20 cellular contexts compared by ENCODE assay signal in the genomic region with DNA sequence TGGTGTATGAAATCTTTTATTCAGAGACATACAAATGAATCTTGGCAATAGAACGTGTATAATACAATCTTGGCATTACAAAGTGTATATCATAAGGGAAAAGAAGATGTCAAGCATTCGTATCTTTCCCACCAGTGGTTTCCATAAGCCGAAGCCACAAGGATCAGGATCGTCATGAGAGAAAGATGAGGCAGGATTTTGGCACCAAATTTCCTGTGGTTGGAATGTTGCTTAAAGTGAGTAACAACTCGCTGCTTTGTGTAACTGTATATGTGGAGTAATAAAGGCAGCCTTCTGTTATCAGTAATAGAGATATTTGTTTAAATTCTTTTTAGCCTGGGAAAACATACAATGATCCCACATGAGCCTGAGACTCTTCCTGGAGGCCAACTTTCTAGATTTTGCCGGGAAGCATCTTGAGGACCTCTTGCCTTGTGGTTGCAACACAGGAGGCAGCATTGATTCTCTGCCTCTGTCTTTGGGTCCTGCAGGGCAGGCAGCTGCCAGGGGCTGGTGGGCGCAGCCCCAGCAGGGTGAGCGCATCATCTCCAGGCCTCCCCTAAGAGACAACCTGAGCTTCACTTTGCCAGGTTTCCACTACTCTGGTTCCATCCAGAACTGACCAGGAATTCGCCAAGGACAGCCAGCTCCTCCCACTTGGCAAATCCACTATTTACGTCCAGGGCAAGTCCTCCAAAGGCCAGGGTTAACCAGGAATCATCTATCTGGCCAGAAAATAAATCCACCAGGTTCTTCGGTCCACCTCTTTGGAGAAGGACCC.
DNase-seq lines count a peak whose midpoint lies in the region; ATAC-seq and TF ChIP-seq lines count a peak whose summit lies in the region.
"Had no signal": no experiment of that assay in that cellular context is flagged by ENCODE, and none has a peak within 500 bp of the region (broad histone marks: within the 10 kb centered on the region; RNA-seq: fewer than 3 reads in every experiment).

No MANE protein-coding gene starts in this region.

- H4K91ac ChIP-seq in H9 (ENCODE audit: insufficient read length, low read depth, low read length) = no peak overlapping the region

- no peaks in the 10 kb centered on the region for H3K23me2 ChIP-seq in H9 (ENCODE audit: insufficient read length, low read depth, low read length, poor library complexity, severe bottlenecking)

- no CpG with 5 or more reads among the region's 11 CpGs for WGBS in H9 (ENCODE audit: extremely low coverage, insufficient read length, low lambda C conversion rate)
- WGBS in stomach, 5 donors = 54 to 69% (median 63%) methylated on average over 9 to 11 of the region's 11 CpGs

- H2BK120ac ChIP-seq in H9 (ENCODE audit: low read depth, low read length, poor library complexity, severe bottlenecking) = no peak overlapping the region

- no peaks in the 10 kb centered on the region for H3K79me1 ChIP-seq in H9 (ENCODE audit: insufficient read depth, low read depth, low read length, poor library complexity, severe bottlenecking)

- H3K4me3 ChIP-seq in AG10803 (ENCODE audit: low read length) (no peak overlapping the region), MG63 (no peak overlapping the region), choroid plexus epithelial cell (ENCODE audit: low read depth, low read length) (no peak overlapping the region), stomach (no peak overlapping the region)
- H3K4me3 ChIP-seq: right atrium auricular region had no signal

- H2BK5ac ChIP-seq in H9 (ENCODE audit: insufficient read length, low read length) = no peak overlapping the region

- no peak overlapping the region for H3K4ac ChIP-seq in H9 (ENCODE audit: low read depth, low read length)

- H4K20me1 ChIP-seq in H9 (ENCODE audit: control insufficient read depth, insufficient read depth, insufficient read length) = no peaks in the 10 kb centered on the region

- no peak overlapping the region for H3K4me2 ChIP-seq in H9 (ENCODE audit: insufficient read depth, insufficient read length, low read length)

- H3T11ph ChIP-seq in H9 (ENCODE audit: low read length) = no peak overlapping the region

- H3K27me3 Mint-ChIP-seq in nephron (ENCODE audit: low read depth) = peaks cover 11% of the 10 kb centered on the region
- H3K27me3 Mint-ChIP-seq in activated T-helper 1 cell treated with anti-CD3 and anti-CD28 coated beads, Interleukin-12 subunit alpha, Interleukin-12 subunit beta, Interleukin-2, Interleukin-4 antibody, amounts not matched to agents 30 ng/mL and 10 ng/mL and 1 ng/mL, durations not matched to agents 14 hours and 24 hours and 36 hours (ENCODE audit: insufficient read depth) = peaks cover 4% of the 10 kb centered on the region
- H3K27me3 Mint-ChIP-seq in H9 (ENCODE audit: low read depth) = peaks cover 9% of the 10 kb centered on the region

- TF ChIP-seq CTCF in AG10803 (conservative IDR thresholded peaks at IDR 0.05; ENCODE audit: low read length) = 0 out of 2 replicates have a peak, but pooled peaks have one; percentile 6
- TF ChIP-seq CTCF in choroid plexus epithelial cell (conservative IDR thresholded peaks at IDR 0.05; ENCODE audit: low read depth, low read length) = no peak
- TF ChIP-seq CTCF in nephron (IDR thresholded peaks at IDR 0.05; ENCODE audit: unreplicated experiment in 3 of 3) = no peak
- no peak for TF ChIP-seq CTCF in H9 (conservative IDR thresholded peaks at IDR 0.05)
- no peak for TF ChIP-seq CTCF in stomach (IDR thresholded peaks at IDR 0.05)

- H3K27ac ChIP-seq in H9 (ENCODE audit: insufficient read length, low read depth, low read length) = no peak overlapping the region
- H3K27ac ChIP-seq in stomach = no peak overlapping the region
- H3K27ac ChIP-seq: right atrium auricular region had no signal

- H3K9ac ChIP-seq in H9 (ENCODE audit: extremely low read depth, insufficient read length, low read length) = no peak overlapping the region

- TF ChIP-seq POLR2A in stomach (IDR thresholded peaks at IDR 0.05) = no peak

- no peak overlapping the region for H3K4me3 Mint-ChIP-seq in nephron
- no peak overlapping the region for H3K4me3 Mint-ChIP-seq in activated T-helper 1 cell treated with anti-CD3 and anti-CD28 coated beads, Interleukin-12 subunit alpha, Interleukin-12 subunit beta, Interleukin-2, Interleukin-4 antibody, amounts not matched to agents 30 ng/mL and 10 ng/mL and 1 ng/mL, durations not matched to agents 14 hours and 24 hours and 36 hours
- no peak overlapping the region for H3K4me3 Mint-ChIP-seq in H9
- H3K4me3 Mint-ChIP-seq: activated naive CD8-positive, alpha-beta T cell treated with anti-CD3 and anti-CD28 coated beads for 36 hours; HFFc6; memory B cell; neural crest cell had no signal

- H3K27ac Mint-ChIP-seq in nephron = peak overlapping the region in 2 of 3 experiments; percentile 14 to 69
- H3K27ac Mint-ChIP-seq in activated T-helper 1 cell treated with anti-CD3 and anti-CD28 coated beads, Interleukin-12 subunit alpha, Interleukin-12 subunit beta, Interleukin-2, Interleukin-4 antibody, amounts not matched to agents 30 ng/mL and 10 ng/mL and 1 ng/mL, durations not matched to agents 14 hours and 24 hours and 36 hours = no peak overlapping the region
- H3K27ac Mint-ChIP-seq in H9 = no peak overlapping the region
- H3K27ac Mint-ChIP-seq: activated naive CD8-positive, alpha-beta T cell treated with anti-CD3 and anti-CD28 coated beads for 36 hours; HFFc6; memory B cell had no signal

- H3K23ac ChIP-seq in H9 (ENCODE audit: insufficient read length, low read depth, low read length) = no peak overlapping the region

- H3K4me1 Mint-ChIP-seq in nephron (peaks cover 32% of the 10 kb centered on the region), H9 (peaks cover 11 to 12% of the 10 kb centered on the region in 2 experiments)
- no peaks in the 10 kb centered on the region for H3K4me1 Mint-ChIP-seq in activated T-helper 1 cell treated with anti-CD3 and anti-CD28 coated beads, Interleukin-12 subunit alpha, Interleukin-12 subunit beta, Interleukin-2, Interleukin-4 antibody, amounts not matched to agents 30 ng/mL and 10 ng/mL and 1 ng/mL, durations not matched to agents 14 hours and 24 hours and 36 hours (ENCODE audit: low read depth)
- H3K4me1 Mint-ChIP-seq: activated naive CD8-positive, alpha-beta T cell treated with anti-CD3 and anti-CD28 coated beads for 36 hours; memory B cell had no signal

- H3K36me3 Mint-ChIP-seq in nephron (ENCODE audit: low read depth) (no peaks in the 10 kb centered on the region), H9 (ENCODE audit: insufficient read depth in 1 of 3, low read depth in 3 of 3) (peaks cover 5 to 19% (median 6%) of the 10 kb centered on the region in 3 experiments)
- no peaks in the 10 kb centered on the region for H3K36me3 Mint-ChIP-seq in activated T-helper 1 cell treated with anti-CD3 and anti-CD28 coated beads, Interleukin-12 subunit alpha, Interleukin-12 subunit beta, Interleukin-2, Interleukin-4 antibody, amounts not matched to agents 30 ng/mL and 10 ng/mL and 1 ng/mL, durations not matched to agents 14 hours and 24 hours and 36 hours (ENCODE audit: low read depth)
- H3K36me3 Mint-ChIP-seq: activated naive CD8-positive, alpha-beta T cell treated with anti-CD3 and anti-CD28 coated beads for 36 hours had no signal

- H2BK12ac ChIP-seq in H9 (ENCODE audit: insufficient read length, low read depth, low read length) = no peak overlapping the region

- H3K9me3 ChIP-seq in MG63 (peaks cover 20% of the 10 kb centered on the region), H9 (ENCODE audit: control insufficient read depth, low read depth, low read length) (no peaks in the 10 kb centered on the region), stomach (peaks cover 0 to 15% (median 14%) of the 10 kb centered on the region in 4 donors)

- no peak for TF ChIP-seq EP300 in stomach (IDR thresholded peaks at IDR 0.05)

- H2BK20ac ChIP-seq in H9 (ENCODE audit: low read depth, low read length, poor library complexity, severe bottlenecking) = no peak overlapping the region

- no peaks in the 10 kb centered on the region for H3K4me1 ChIP-seq in H9 (ENCODE audit: insufficient read depth, low read length)
- no peaks in the 10 kb centered on the region for H3K4me1 ChIP-seq in stomach
- H3K4me1 ChIP-seq: right atrium auricular region had no signal

- H3K9me3 Mint-ChIP-seq in nephron = peaks cover 9% of the 10 kb centered on the region
- H3K9me3 Mint-ChIP-seq in activated T-helper 1 cell treated with anti-CD3 and anti-CD28 coated beads, Interleukin-12 subunit alpha, Interleukin-12 subunit beta, Interleukin-2, Interleukin-4 antibody, amounts not matched to agents 30 ng/mL and 10 ng/mL and 1 ng/mL, durations not matched to agents 14 hours and 24 hours and 36 hours = peaks cover 11% of the 10 kb centered on the region
- H3K9me3 Mint-ChIP-seq in H9 = peaks cover 8 to 19% of the 10 kb centered on the region in 2 experiments; a peak in 4 of 5 replicates

- DNase-seq in AG10803 (ENCODE audit: low read depth) = peak; percentile 98
- peak; percentile 80 for DNase-seq in MG63
- DNase-seq in choroid plexus epithelial cell (ENCODE audit: low read depth) = peak; percentile 85
- DNase-seq in activated T-helper 1 cell treated with anti-CD3 and anti-CD28 coated beads, Interleukin-12 subunit alpha, Interleukin-12 subunit beta, Interleukin-2, Interleukin-4 antibody, amounts not matched to agents 30 ng/mL and 10 ng/mL and 1 ng/mL, durations not matched to agents 14 hours and 24 hours and 36 hours (ENCODE audit: low spot score) = no peak
- DNase-seq in H9 = no peak
- DNase-seq in stomach = no peak
- DNase-seq: activated CD4-positive, alpha-beta T cell treated with anti-CD3 and anti-CD28 coated beads, Interleukin-2, amount 50 U/mL, for 4 hours; activated naive CD8-positive, alpha-beta T cell treated with anti-CD3 and anti-CD28 coated beads for 36 hours; activated T-cell treated with anti-CD3 and anti-CD28 coated beads, Interleukin-2, amount 50 U/mL, for 1 hour; Calu3; HFFc6; islet precursor cell; NCI-H1105; NCI-H2171 treated with DMSO at 0.1 percent for 48 hours; stimulated activated CD4-positive, alpha-beta T cell treated with anti-CD3 and anti-CD28 coated beads, Interleukin-1b, Interleukin-23, amount 100 ng/mL, for 48 hours had no signal

- H4K5ac ChIP-seq in H9 (ENCODE audit: insufficient read length, low read depth, low read length) = no peak overlapping the region

- H3K36me3 ChIP-seq in MG63 (no peaks in the 10 kb centered on the region), stomach (no peaks in the 10 kb centered on the region)
- H3K36me3 ChIP-seq: right atrium auricular region had no signal

- H3K27me3 ChIP-seq in MG63 (no peaks in the 10 kb centered on the region), H9 (ENCODE audit: insufficient read depth, low read length) (no peaks in the 10 kb centered on the region), stomach (peaks cover 0 to 17% (median 4%) of the 10 kb centered on the region in 3 donors)
- H3K27me3 ChIP-seq: right atrium auricular region had no signal

- no peak overlapping the region for H3K18ac ChIP-seq in H9 (ENCODE audit: insufficient read length, low read depth, low read length)

- no peak for ATAC-seq in GM21723 (IDR thresholded peaks at IDR 0.05; ENCODE audit: unreplicated experiment)

- H3K79me2 ChIP-seq in H9 (ENCODE audit: insufficient read depth, low read length) = no peaks in the 10 kb centered on the region

- no peak overlapping the region for H2AFZ ChIP-seq in H9 (ENCODE audit: low read length)

- no peak overlapping the region for H4K8ac ChIP-seq in H9 (replicated peaks; ENCODE audit: insufficient read length, low read depth, low read length)

- H3K56ac ChIP-seq in H9 (ENCODE audit: insufficient read length, low read depth, low read length) = no peak overlapping the region

- intact Hi-C loops in activated T-helper 1 cell treated with anti-CD3 and anti-CD28 coated beads, Interleukin-12 subunit alpha, Interleukin-12 subunit beta, Interleukin-2, Interleukin-4 antibody, amounts not matched to agents 30 ng/mL and 10 ng/mL and 1 ng/mL, durations not matched to agents 14 hours and 24 hours and 36 hours (cut with micrococcal nuclease) = no loop called here
- intact Hi-C loops in stomach (cut with DNase I; ENCODE audit: low total_unique reads) = no loop called here

- H2AK5ac ChIP-seq in H9 (ENCODE audit: insufficient read length, low read length) = no peak overlapping the region

- H3K14ac ChIP-seq in H9 (ENCODE audit: insufficient read depth, low read length) = no peak overlapping the region

- no peak overlapping the region for H2BK15ac ChIP-seq in H9 (ENCODE audit: low read depth, low read length)

Comparison
In these comparisons a context has a peak if more than half of its experiments do, and no peak if none do; other contexts are left out.
1. DNase-seq: peak in AG10803 (single experiment), MG63 (single experiment) and choroid plexus epithelial cell (single experiment); none in activated T-helper 1 cell treated with anti-CD3 and anti-CD28 coated beads, Interleukin-12 subunit alpha, Interleukin-12 subunit beta, Interleukin-2, Interleukin-4 antibody, amounts not matched to agents 30 ng/mL and 10 ng/mL and 1 ng/mL, durations not matched to agents 14 hours and 24 hours and 36 hours (single experiment), H9 (single experiment) and stomach (single experiment).
2. H3K27ac Mint-ChIP-seq: peak in nephron (2 of 3); none in activated T-helper 1 cell treated with anti-CD3 and anti-CD28 coated beads, Interleukin-12 subunit alpha, Interleukin-12 subunit beta, Interleukin-2, Interleukin-4 antibody, amounts not matched to agents 30 ng/mL and 10 ng/mL and 1 ng/mL, durations not matched to agents 14 hours and 24 hours and 36 hours (single experiment) and H9 (0 of 3).